Comparison of ENCODE assay signal across 1 cellular context in genomic region chr17:41688641-41689496, GRCh38.
TF ChIP-seq lines count a peak whose summit lies in the region.

EIF1 (plus strand) TSS chr17:41688885; CDS start chr17:41689039, 154 bp downstream.

TF ChIP-seq in HepG2, 621 proteins besides CTCF, POLR2A, EP300 and RAD21 (continued from another document and continues in another):
- peak; percentile 96 for TF ChIP-seq ZNF18 (CRISPR knock-in tag; IDR thresholded peaks at IDR 0.05; ENCODE audit: insufficient replicate concordance)
- peak; percentile 66; the same call in 1 of the 2 replicates for TF ChIP-seq FOXO1 (CRISPR knock-in tag; IDR thresholded peaks at IDR 0.05)
- peak; percentile 53; the same call in 1 of the 2 replicates for TF ChIP-seq THAP8 (CRISPR knock-in tag; IDR thresholded peaks at IDR 0.05; ENCODE audit: borderline replicate concordance)
- TF ChIP-seq THAP7 (CRISPR knock-in tag; IDR thresholded peaks at IDR 0.05), result peak; percentile 55; the same call in 1 of the 2 replicates
- peak; percentile 25; the same call in 1 of the 2 replicates for TF ChIP-seq ZMYM3 (CRISPR knock-in tag; IDR thresholded peaks at IDR 0.05)
- peak; percentile 56; the same call in 1 of the 2 replicates for TF ChIP-seq SNAPC5 (CRISPR knock-in tag; IDR thresholded peaks at IDR 0.05; ENCODE audit: borderline replicate concordance)
- TF ChIP-seq ZNF260 (CRISPR knock-in tag; IDR thresholded peaks at IDR 0.05; ENCODE audit: borderline replicate concordance, low read depth), result peak; percentile 61
- TF ChIP-seq ZNF124 (CRISPR knock-in tag; IDR thresholded peaks at IDR 0.05), result no peak; the same call in none of the 2 replicates
- no peak; the same call in 1 of the 2 replicates for TF ChIP-seq ZNF235 (CRISPR knock-in tag; IDR thresholded peaks at IDR 0.05; ENCODE audit: borderline replicate concordance)
- no peak for TF ChIP-seq MIER2 (CRISPR knock-in tag; IDR thresholded peaks at IDR 0.05)
- TF ChIP-seq CREBL2 (CRISPR knock-in tag; IDR thresholded peaks at IDR 0.05; ENCODE audit: borderline replicate concordance), result peak; percentile 98; the same call in 1 of the 2 replicates
- peak; percentile 73; the same call in 1 of the 2 replicates for TF ChIP-seq NFE2L1 (CRISPR knock-in tag; IDR thresholded peaks at IDR 0.05; ENCODE audit: borderline replicate concordance)
- no peak for TF ChIP-seq REST (IDR thresholded peaks at IDR 0.05; ENCODE audit: borderline replicate concordance in 1 of 2, low read depth in 1 of 2, low read length in 2 of 2)
- TF ChIP-seq ZNF766 (CRISPR knock-in tag; IDR thresholded peaks at IDR 0.05; ENCODE audit: borderline replicate concordance), result peak; percentile 80; the same call in 1 of the 2 replicates
- peak; percentile 99 for TF ChIP-seq POLR2AphosphoS2 (IDR thresholded peaks at IDR 0.05; ENCODE audit: low read depth, low read length)
- TF ChIP-seq ZNF550 (CRISPR knock-in tag; IDR thresholded peaks at IDR 0.05; ENCODE audit: borderline replicate concordance), result 0 out of 2 replicates have a peak, but pooled peaks have one; percentile 56
- no peak for TF ChIP-seq CENPX (CRISPR knock-in tag; IDR thresholded peaks at IDR 0.05)
- TF ChIP-seq GMEB2 (CRISPR knock-in tag; IDR thresholded peaks at IDR 0.05; ENCODE audit: low read depth), result peak; percentile 98
- TF ChIP-seq RELA (CRISPR knock-in tag; IDR thresholded peaks at IDR 0.05), result peak; percentile 57; the same call in 1 of the 2 replicates
- TF ChIP-seq ZNF253 (CRISPR knock-in tag; IDR thresholded peaks at IDR 0.05; ENCODE audit: borderline replicate concordance), result peak; percentile 83
- TF ChIP-seq GLMP (CRISPR knock-in tag; IDR thresholded peaks at IDR 0.05; ENCODE audit: borderline replicate concordance), result peak; percentile 55; the same call in 1 of the 2 replicates
- no peak for TF ChIP-seq PLRG1 (conservative IDR thresholded peaks at IDR 0.05)
- TF ChIP-seq ONECUT2 (CRISPR knock-in tag; IDR thresholded peaks at IDR 0.05), result no peak
- TF ChIP-seq MAFK (conservative IDR thresholded peaks at IDR 0.05 in 1 of 2, IDR thresholded peaks at IDR 0.05 in 1 of 2; ENCODE audit: low read length in 2 of 2), result no peak
- peak; percentile 79 for TF ChIP-seq ZBTB38 (CRISPR knock-in tag; IDR thresholded peaks at IDR 0.05)
- no peak for TF ChIP-seq SMARCC2 (IDR thresholded peaks at IDR 0.05)
- peak; percentile 93; the same call in 1 of the 2 replicates for TF ChIP-seq SMAD9 (CRISPR knock-in tag; IDR thresholded peaks at IDR 0.05)
- peak; percentile 46; the same call in 1 of the 2 replicates for TF ChIP-seq HCFC1 (IDR thresholded peaks at IDR 0.05; ENCODE audit: low read depth, low read length)
- peak; percentile 93 for TF ChIP-seq ZFP90 (CRISPR knock-in tag; IDR thresholded peaks at IDR 0.05; ENCODE audit: borderline replicate concordance)
- no peak for TF ChIP-seq LRRFIP1 (CRISPR knock-in tag; conservative IDR thresholded peaks at IDR 0.05)
- TF ChIP-seq MXD3 (CRISPR knock-in tag; IDR thresholded peaks at IDR 0.05), result peak; percentile 67
- no peak for TF ChIP-seq PTBP1 (IDR thresholded peaks at IDR 0.05; ENCODE audit: low read depth, low read length, poor library complexity, severe bottlenecking)
- peak; percentile 70 for TF ChIP-seq ZMYM2 (CRISPR knock-in tag; IDR thresholded peaks at IDR 0.05)
- TF ChIP-seq HMG20A (CRISPR knock-in tag; IDR thresholded peaks at IDR 0.05; ENCODE audit: borderline replicate concordance), result 0 out of 2 replicates have a peak, but pooled peaks have one; percentile 34
- TF ChIP-seq BHLHE40 (IDR thresholded peaks at IDR 0.05; ENCODE audit: low read length), result peak; percentile 63; the same call in 1 of the 2 replicates
- no peak for TF ChIP-seq NBN (conservative IDR thresholded peaks at IDR 0.05)
- TF ChIP-seq ZNF564 (CRISPR knock-in tag; IDR thresholded peaks at IDR 0.05), result peak; percentile 92
- TF ChIP-seq ZSCAN5A (CRISPR knock-in tag; IDR thresholded peaks at IDR 0.05; ENCODE audit: borderline replicate concordance), result no peak; the same call in 1 of the 2 replicates
- peak; percentile 98 for TF ChIP-seq ZNF343 (CRISPR knock-in tag; IDR thresholded peaks at IDR 0.05)
- TF ChIP-seq ZSCAN12 (CRISPR knock-in tag; IDR thresholded peaks at IDR 0.05), result peak; percentile 67; the same call in 1 of the 2 replicates
- peak; percentile 95 for TF ChIP-seq ZNF687 (CRISPR knock-in tag; IDR thresholded peaks at IDR 0.05)
